ENCODE assay signal across 35 cellular contexts in genomic region chrX:136104936-136105335, GRCh38.
"Had no signal": no experiment of that assay in that cellular context is flagged by ENCODE, and none has a peak within 500 bp of the region (broad histone marks: within the 10 kb centered on the region; RNA-seq: fewer than 3 reads in every experiment).

No MANE protein-coding gene starts in this region.

- DNase-seq: Karpas-422, Kasumi-1, MG63, MM.1S, MV-4-11, NCI-H1048, NCI-H1092, NCI-H1105, NCI-H1105 treated with DMSO at 0.1 percent for 48 hours, NCI-H1417, NCI-H1417 treated with DMSO at 0.1 percent for 48 hours, NCI-H1436, NCI-H1436 treated with DMSO at 0.1 percent for 48 hours, NCI-H146, NCI-H1694, NCI-H1694 treated with DMSO at 0.1 percent for 48 hours, NCI-H187, NCI-H187 treated with DMSO at 0.1 percent for 48 hours, NCI-H1930, NCI-H2029, NCI-H2029 treated with DMSO at 0.1 percent for 48 hours, NCI-H2081, NCI-H2081 treated with DMSO at 0.1 percent for 48 hours, NCI-H2107, NCI-H2171, NCI-H2171 treated with DMSO at 0.1 percent for 48 hours, NCI-H2227 treated with DMSO at 0.1 percent for 48 hours, NCI-H226, NCI-H345, NCI-H446, NCI-H446 treated with DMSO at 0.1 percent for 48 hours, NCI-H510A, NCI-H510A treated with DMSO at 0.1 percent for 48 hours, NCI-H524 had no signal

- H3K27me3 ChIP-seq: MG63 had no signal

- H3K9me3 ChIP-seq: MG63 had no signal

- H3K27ac ChIP-seq: KMS-11 had no signal

- H3K36me3 ChIP-seq: MG63 had no signal

- H3K4me2 ChIP-seq: KMS-11 had no signal

- H3K9ac ChIP-seq: KMS-11 had no signal

- H3K4me3 ChIP-seq: MG63 had no signal
